Comparison of ENCODE assay signal across 30 cellular contexts in genomic region chr20:59139998-59140397, GRCh38.
"Had no signal": no experiment of that assay in that cellular context is flagged by ENCODE, and none has a peak within 500 bp of the region (broad histone marks: within the 10 kb centered on the region; RNA-seq: fewer than 3 reads in every experiment).

No MANE protein-coding gene starts in this region.

- H3K27me3 Mint-ChIP-seq: activated B cell treated with CpG ODN at 0.5 μM for 24 hours; activated naive CD8-positive, alpha-beta T cell treated with anti-CD3 and anti-CD28 coated beads, Interleukin-2, amount 10 ng/mL, durations not matched to agents 7 days and 5 days; activated T-cell treated with anti-CD3 and anti-CD28 coated beads, Interleukin-2, amount 50 U/mL, for 24 hours had no signal

- H3K9me3 ChIP-seq: adrenal gland, SJSA1 had no signal

- H3K9me3 Mint-ChIP-seq: activated B cell treated with CpG ODN at 0.5 μM for 24 hours; activated CD4-positive, alpha-beta T cell treated with anti-CD3 and anti-CD28 coated beads, Interleukin-2, amount 10 ng/mL, durations not matched to agents 24 days and 14 days; activated naive CD4-positive, alpha-beta T cell treated with anti-CD3 and anti-CD28 coated beads, Interleukin-2, amount 10 ng/mL, durations not matched to agents 7 days and 5 days; activated T-cell treated with anti-CD3 and anti-CD28 coated beads, Interleukin-2, amount 50 U/mL, for 24 hours; activated T-helper 1 cell treated with anti-CD3 and anti-CD28 coated beads, Interleukin-12 subunit alpha, Interleukin-12 subunit beta, Interleukin-2, Interleukin-4 antibody, amounts not matched to agents 30 ng/mL and 10 ng/mL and 1 ng/mL, durations not matched to agents 14 hours and 24 hours and 36 hours had no signal

- H3K27me3 ChIP-seq: adrenal gland had no signal

- H3K27ac Mint-ChIP-seq: activated CD4-positive, alpha-beta T cell treated with anti-CD3 and anti-CD28 coated beads, Interleukin-2, amount 10 ng/mL, durations not matched to agents 24 days and 14 days; activated CD8-positive, alpha-beta memory T cell treated with anti-CD3 and anti-CD28 coated beads, Interleukin-2, amount 10 ng/mL, durations not matched to agents 7 days and 5 days; activated naive CD4-positive, alpha-beta T cell treated with anti-CD3 and anti-CD28 coated beads, Interleukin-2, amount 10 ng/mL, durations not matched to agents 7 days and 5 days; activated naive CD8-positive, alpha-beta T cell treated with anti-CD3 and anti-CD28 coated beads, Interleukin-2, amount 10 ng/mL, durations not matched to agents 7 days and 5 days; activated T-cell treated with anti-CD3 and anti-CD28 coated beads, Interleukin-2, amount 50 U/mL, for 24 hours; activated T-helper 1 cell treated with anti-CD3 and anti-CD28 coated beads, Interleukin-12 subunit alpha, Interleukin-12 subunit beta, Interleukin-2, Interleukin-4 antibody, amounts not matched to agents 30 ng/mL and 10 ng/mL and 1 ng/mL, durations not matched to agents 14 hours and 24 hours and 36 hours had no signal

- H3K36me3 Mint-ChIP-seq: activated CD8-positive, alpha-beta memory T cell treated with anti-CD3 and anti-CD28 coated beads, Interleukin-2, amount 10 ng/mL, durations not matched to agents 7 days and 5 days; activated naive CD4-positive, alpha-beta T cell treated with anti-CD3 and anti-CD28 coated beads, Interleukin-2, amount 10 ng/mL, durations not matched to agents 7 days and 5 days; activated naive CD8-positive, alpha-beta T cell treated with anti-CD3 and anti-CD28 coated beads, Interleukin-2, amount 10 ng/mL, durations not matched to agents 7 days and 5 days had no signal

- H3K4me3 Mint-ChIP-seq: activated B cell treated with CpG ODN at 0.5 μM for 24 hours; activated CD4-positive, alpha-beta T cell treated with anti-CD3 and anti-CD28 coated beads, Interleukin-2, amount 10 ng/mL, durations not matched to agents 24 days and 14 days; activated CD8-positive, alpha-beta memory T cell treated with anti-CD3 and anti-CD28 coated beads, Interleukin-2, amount 10 ng/mL, durations not matched to agents 7 days and 5 days; activated naive CD4-positive, alpha-beta T cell treated with anti-CD3 and anti-CD28 coated beads, Interleukin-2, amount 10 ng/mL, durations not matched to agents 7 days and 5 days; activated naive CD8-positive, alpha-beta T cell treated with anti-CD3 and anti-CD28 coated beads, Interleukin-2, amount 10 ng/mL, durations not matched to agents 7 days and 5 days; activated T-cell treated with anti-CD3 and anti-CD28 coated beads, Interleukin-2, amount 50 U/mL, for 24 hours; activated T-helper 1 cell treated with anti-CD3 and anti-CD28 coated beads, Interleukin-12 subunit alpha, Interleukin-12 subunit beta, Interleukin-2, Interleukin-4 antibody, amounts not matched to agents 30 ng/mL and 10 ng/mL and 1 ng/mL, durations not matched to agents 14 hours and 24 hours and 36 hours had no signal

- H3K4me1 ChIP-seq: adrenal gland, SJSA1 had no signal

- H3K4me3 ChIP-seq: adrenal gland, SJSA1 had no signal

- DNase-seq: activated B cell treated with CpG ODN at 0.5 μM for 24 hours; activated CD4-positive, alpha-beta T cell treated with anti-CD3 and anti-CD28 coated beads for 1 hour; activated CD4-positive, alpha-beta T cell treated with anti-CD3 and anti-CD28 coated beads, Interleukin-2, amount 10 ng/mL, durations not matched to agents 24 days and 14 days; activated CD4-positive, alpha-beta T cell treated with anti-CD3 and anti-CD28 coated beads, Interleukin-2, amount 50 U/mL, for 48 hours; activated CD8-positive, alpha-beta memory T cell treated with anti-CD3 and anti-CD28 coated beads, Interleukin-2, amount 10 ng/mL, durations not matched to agents 7 days and 5 days; activated gamma-delta T cell treated with Interleukin-2 at 50 U/mL for 16 hours; activated naive CD4-positive, alpha-beta T cell treated with anti-CD3 and anti-CD28 coated beads, Interleukin-2, amount 10 ng/mL, durations not matched to agents 7 days and 5 days; activated naive CD8-positive, alpha-beta T cell treated with anti-CD3 and anti-CD28 coated beads, Interleukin-2, amount 10 ng/mL, durations not matched to agents 7 days and 5 days; activated T-cell treated with anti-CD3 and anti-CD28 coated beads, Interleukin-2, amount 50 U/mL, for 24 hours; adrenal gland; anterior cingulate cortex; caudate nucleus; cortex of kidney; Karpas-422; MM.1S; NCI-H1092 treated with DMSO at 0.1 percent for 48 hours; NCI-H1417 treated with DMSO at 0.1 percent for 48 hours; NCI-H1694; NCI-H2029; NCI-H2107; NCI-H2171 treated with DMSO at 0.1 percent for 48 hours; NCI-H226; NCI-H510A; NCI-H526 treated with DMSO at 0.1 percent for 48 hours; NCI-H82; PC-3; SHP77; T1000 had no signal

- ATAC-seq: activated CD8-positive, alpha-beta memory T cell treated with anti-CD3 and anti-CD28 coated beads, Interleukin-2, amount 10 ng/mL, durations not matched to agents 7 days and 5 days; PC-3 had no signal

- H3K36me3 ChIP-seq: adrenal gland, SJSA1 had no signal

- H3K27ac ChIP-seq: adrenal gland, SJSA1 had no signal
